8 cellular contexts compared by ENCODE assay signal in genomic region chr7:2864999-2865670, GRCh38. TPM values are rescaled to one million over a fixed set of nuclear protein-coding genes. Genes with fewer than 3 reads are reported as not detected.
DNase-seq lines count a peak whose midpoint lies in the region; TF ChIP-seq lines count a peak whose summit lies in the region.

No MANE protein-coding gene starts in this region.

- H3K27ac ChIP-seq in OCI-LY1 (ENCODE audit: low read depth, low read length, poor library complexity, severe bottlenecking), result no peak overlapping the region

- no peaks in the 10 kb centered on the region for H3F3A ChIP-seq in OCI-LY1 (ENCODE audit: insufficient read depth, low read length)

- peaks cover 16% of the 10 kb centered on the region for H3K4me1 ChIP-seq in OCI-LY1 (ENCODE audit: insufficient read depth, low read length, severe bottlenecking)

- H3K9me3 ChIP-seq in OCI-LY1 (ENCODE audit: low read length), result no peaks in the 10 kb centered on the region

- no peaks in the 10 kb centered on the region for H3K27me3 ChIP-seq in OCI-LY1 (ENCODE audit: insufficient read depth, low read length)

- H3K79me2 ChIP-seq in OCI-LY1 (ENCODE audit: insufficient read depth, low read length), result no peaks in the 10 kb centered on the region

- no peaks in the 10 kb centered on the region for H3K9me3 Mint-ChIP-seq in nephron
- no peaks in the 10 kb centered on the region for H3K9me3 Mint-ChIP-seq in stimulated activated naive CD8-positive, alpha-beta T cell treated with anti-CD3 and anti-CD28 coated beads, Interleukin-15, Interleukin-2, amounts not matched to agents 100 ng/mL and 50 ng/mL, for 24 hours

- H3K9ac ChIP-seq in OCI-LY1 (ENCODE audit: low read length), result no peak overlapping the region

- no peaks in the 10 kb centered on the region for H3K36me3 Mint-ChIP-seq in nephron (ENCODE audit: low read depth)
- H3K36me3 Mint-ChIP-seq in stimulated activated naive CD8-positive, alpha-beta T cell treated with anti-CD3 and anti-CD28 coated beads, Interleukin-15, Interleukin-2, amounts not matched to agents 100 ng/mL and 50 ng/mL, for 24 hours (ENCODE audit: low read depth), result no peaks in the 10 kb centered on the region

- TF ChIP-seq CTCF in OCI-LY1 (IDR thresholded peaks at IDR 0.05; ENCODE audit: low read length), result peak; percentile 93
- peak; percentile 94 for TF ChIP-seq CTCF in epithelial cell of proximal tubule (conservative IDR thresholded peaks at IDR 0.05; ENCODE audit: low read depth, low read length)
- peak; percentile 91 for TF ChIP-seq CTCF in nephron (IDR thresholded peaks at IDR 0.05; ENCODE audit: unreplicated experiment in 3 of 3)

- H2AFZ ChIP-seq in OCI-LY1 (ENCODE audit: low read length), result no peak overlapping the region

- no peaks in the 10 kb centered on the region for H4K20me1 ChIP-seq in OCI-LY1 (ENCODE audit: insufficient read depth, low read length)

- peak overlapping the region in 1 of 3 experiments; percentile 30 for H3K4me3 Mint-ChIP-seq in nephron
- peak overlapping the region; percentile 67 for H3K4me3 Mint-ChIP-seq in stimulated activated naive CD8-positive, alpha-beta T cell treated with anti-CD3 and anti-CD28 coated beads, Interleukin-15, Interleukin-2, amounts not matched to agents 100 ng/mL and 50 ng/mL, for 24 hours

- DNase-seq in COLO668 (lab: John Stamatoyannopoulos, UW; ENCODE audit: unreplicated experiment) (peak; percentile 78), HCEC 1CT (peak; percentile 61), activated T-cell treated with anti-CD3 and anti-CD28 coated beads for 24 hours (ENCODE audit: low read depth) (peak; percentile 62), epithelial cell of proximal tubule (ENCODE audit: low read depth) (no peak), 8988T (no peak)

- H3K27ac Mint-ChIP-seq in nephron, result peak overlapping the region; percentile 36 to 93 (median 71)
- peak overlapping the region; percentile 93 for H3K27ac Mint-ChIP-seq in stimulated activated naive CD8-positive, alpha-beta T cell treated with anti-CD3 and anti-CD28 coated beads, Interleukin-15, Interleukin-2, amounts not matched to agents 100 ng/mL and 50 ng/mL, for 24 hours

- peaks cover 20% of the 10 kb centered on the region for H3K4me1 Mint-ChIP-seq in nephron
- H3K4me1 Mint-ChIP-seq in stimulated activated naive CD8-positive, alpha-beta T cell treated with anti-CD3 and anti-CD28 coated beads, Interleukin-15, Interleukin-2, amounts not matched to agents 100 ng/mL and 50 ng/mL, for 24 hours (ENCODE audit: low read depth), result peaks cover 44% of the 10 kb centered on the region

- H3K27me3 Mint-ChIP-seq in nephron (ENCODE audit: low read depth), result peaks cover 3% of the 10 kb centered on the region
- H3K27me3 Mint-ChIP-seq in stimulated activated naive CD8-positive, alpha-beta T cell treated with anti-CD3 and anti-CD28 coated beads, Interleukin-15, Interleukin-2, amounts not matched to agents 100 ng/mL and 50 ng/mL, for 24 hours, result no peaks in the 10 kb centered on the region

- H3K9me2 ChIP-seq in OCI-LY1 (ENCODE audit: low read depth, low read length), result no peaks in the 10 kb centered on the region

- no peaks in the 10 kb centered on the region for H3K36me3 ChIP-seq in OCI-LY1 (ENCODE audit: insufficient read depth, low read length)

- H3K4me3 ChIP-seq in OCI-LY1 (ENCODE audit: low read depth, low read length, poor library complexity, severe bottlenecking), result no peak overlapping the region
- no peak overlapping the region for H3K4me3 ChIP-seq in epithelial cell of proximal tubule (ENCODE audit: low read depth, low read length)

- no peak overlapping the region for H3K4me2 ChIP-seq in OCI-LY1 (ENCODE audit: low read length)

RNA-seq across cellular contexts. Expression of gene GNA12, which starts 21.0 kb away (rescaled TPM):
- 19.3 and 22.4 TPM in 2 replicates for total RNA-seq in epithelial cell of proximal tubule

Comparison
In these comparisons a context has a peak if more than half of its experiments do, and no peak if none do; other contexts are left out.
1. DNase-seq: peak in COLO668 (single experiment), HCEC 1CT (single experiment) and activated T-cell treated with anti-CD3 and anti-CD28 coated beads for 24 hours (single experiment); none in epithelial cell of proximal tubule (single experiment) and 8988T (single experiment).
2. Peak in every context shown above with its lines, with median percentiles within 50 percentile points of each other: CTCF ChIP-seq.